ENCODE assay signal across 8 cellular contexts in genomic region chr11:130000552-130001176, GRCh38. TPM values are rescaled to one million over a fixed set of nuclear protein-coding genes. Genes with fewer than 3 reads are reported as not detected.
A peak's percentile ranks its signal among the peaks of the same experiment; 100 is the strongest.
DNase-seq lines count a peak whose midpoint lies in the region; ATAC-seq and TF ChIP-seq lines count a peak whose summit lies in the region.

No MANE protein-coding gene starts in this region.

- no peak for ATAC-seq in activated T-cell treated with anti-CD3 and anti-CD28 coated beads, Interleukin-2, amount 50 U/mL, for 4 hours
- ATAC-seq in right lobe of liver: no peak
- ATAC-seq in GM21723 (IDR thresholded peaks at IDR 0.05; ENCODE audit: unreplicated experiment): no peak
- ATAC-seq in GM21529 (IDR thresholded peaks at IDR 0.05; ENCODE audit: unreplicated experiment): no peak

- H3K9me3 Mint-ChIP-seq in activated T-cell treated with anti-CD3 and anti-CD28 coated beads, Interleukin-2, amount 50 U/mL, for 4 hours: no peaks in the 10 kb centered on the region
- H3K9me3 Mint-ChIP-seq in activated naive CD8-positive, alpha-beta T cell (ENCODE audit: low read depth): no peaks in the 10 kb centered on the region

- H3K4me3 ChIP-seq in right lobe of liver (peak overlapping the region; percentile 58 to 76 (median 66)), tibial artery (peak overlapping the region; percentile 91 to 92)

- no peak for TF ChIP-seq CTCF in right lobe of liver (IDR thresholded peaks at IDR 0.05)
- TF ChIP-seq CTCF in tibial artery (IDR thresholded peaks at IDR 0.05): no peak

- H3K27ac Mint-ChIP-seq in activated naive CD8-positive, alpha-beta T cell: peak overlapping the region; percentile 98

- H3K4me1 ChIP-seq in right lobe of liver (peaks cover 0 to 48% (median 17%) of the 10 kb centered on the region in 4 donors), tibial artery (peaks cover 0 to 31% (median 21%) of the 10 kb centered on the region in 4 donors)

- H3K9me3 ChIP-seq in right lobe of liver (no peaks in the 10 kb centered on the region), tibial artery (no peaks in the 10 kb centered on the region)

- no peaks in the 10 kb centered on the region for H3K36me3 ChIP-seq in right lobe of liver
- H3K36me3 ChIP-seq in tibial artery: no peaks in the 10 kb centered on the region

- WGBS in right lobe of liver (ENCODE audit: insufficient coverage, low coverage, low lambda C conversion rate, missing lambda C conversion rate): 35% methylated on average over 18 of the region's 18 CpGs

- no peak for DNase-seq in activated T-cell treated with anti-CD3 and anti-CD28 coated beads, Interleukin-2, amount 50 U/mL, for 4 hours
- DNase-seq in activated T-cell treated with anti-CD3 and anti-CD28 coated beads, Interleukin-2, amount 50 U/mL, for 1 hour: no peak
- peak in 2 of 3 donors; percentile 36 to 58 for DNase-seq in right lobe of liver
- no peak for DNase-seq in tibial artery
- DNase-seq in HT-29 (ENCODE audit: low spot score): no peak

- peak overlapping the region; percentile 92 for H3K4me3 Mint-ChIP-seq in activated T-cell treated with anti-CD3 and anti-CD28 coated beads, Interleukin-2, amount 50 U/mL, for 4 hours
- H3K4me3 Mint-ChIP-seq in activated naive CD8-positive, alpha-beta T cell: peak overlapping the region; percentile 97

- peaks cover 39% of the 10 kb centered on the region for H3K4me1 Mint-ChIP-seq in activated T-cell treated with anti-CD3 and anti-CD28 coated beads, Interleukin-2, amount 50 U/mL, for 4 hours (ENCODE audit: low read depth)
- H3K4me1 Mint-ChIP-seq in activated naive CD8-positive, alpha-beta T cell (ENCODE audit: low read depth): peaks cover 31% of the 10 kb centered on the region

- TF ChIP-seq POLR2A in right lobe of liver (IDR thresholded peaks at IDR 0.05): no peak

- H3K27me3 Mint-ChIP-seq in activated T-cell treated with anti-CD3 and anti-CD28 coated beads, Interleukin-2, amount 50 U/mL, for 4 hours (ENCODE audit: low read depth): no peaks in the 10 kb centered on the region
- no peaks in the 10 kb centered on the region for H3K27me3 Mint-ChIP-seq in activated naive CD8-positive, alpha-beta T cell

- H3K27me3 ChIP-seq in right lobe of liver (no peaks in the 10 kb centered on the region), tibial artery (no peaks in the 10 kb centered on the region)

- H3K27ac ChIP-seq in right lobe of liver: peak overlapping the region; percentile 98 to 100 (median 100)
- peak overlapping the region; percentile 98 to 100 for H3K27ac ChIP-seq in tibial artery

- H3K36me3 Mint-ChIP-seq in activated T-cell treated with anti-CD3 and anti-CD28 coated beads, Interleukin-2, amount 50 U/mL, for 4 hours (ENCODE audit: insufficient read depth): peaks cover 6% of the 10 kb centered on the region
- H3K36me3 Mint-ChIP-seq in activated naive CD8-positive, alpha-beta T cell: peaks cover 2% of the 10 kb centered on the region

- intact Hi-C loops in right lobe of liver (cut with DNase I) (loop anchor here in 1 of 2 donors (10.0 kb wide), 1 partner anchor 64 kb away; the partner anchor contains the start of gene APLP2), tibial artery (cut with DNase I; ENCODE audit: low total_unique reads) (loop anchor here (5.0 to 10.0 kb wide), 2 partner anchors 122 to 314 kb away; partner anchors contain the start of gene ZBTB44)

RNA-seq across cellular contexts. Expression of gene PRDM10, which starts 2.0 kb away (rescaled TPM):
- 10 to 100 TPM; 10.1 to 13.9 (median 12.2) TPM for total RNA-seq in activated T-cell treated with anti-CD3 and anti-CD28 coated beads, Interleukin-2, amount 50 U/mL, for 4 hours
- total RNA-seq in right lobe of liver: 1 to 10 TPM; 3.4 to 6.8 (median 4.4) TPM
- 10.4 and 17.7 TPM in 2 replicates for total RNA-seq in HT-29 (2014; rRNA removed; shearing (Covaris generic))

Comparison
In these comparisons a context has a peak if more than half of its experiments do, and no peak if none do; other contexts are left out.
1. DNase-seq: peak in right lobe of liver (2 of 3); none in activated T-cell treated with anti-CD3 and anti-CD28 coated beads, Interleukin-2, amount 50 U/mL, for 4 hours (single experiment), activated T-cell treated with anti-CD3 and anti-CD28 coated beads, Interleukin-2, amount 50 U/mL, for 1 hour (single experiment), tibial artery (0 of 2) and HT-29 (single experiment).